In genomic region chrX:30593435-30594200, GRCh38 we compare ENCODE assay signal across 10 cellular contexts. TPM values are rescaled to one million over a fixed set of nuclear protein-coding genes. Genes with fewer than 3 reads are reported as not detected.
DNase-seq lines count a peak whose midpoint lies in the region; ATAC-seq and TF ChIP-seq lines count a peak whose summit lies in the region.
"Had no signal": no experiment of that assay in that cellular context is flagged by ENCODE, and none has a peak within 500 bp of the region (broad histone marks: within the 10 kb centered on the region; RNA-seq: fewer than 3 reads in every experiment).

No MANE protein-coding gene starts in this region.

- H3K36me3 ChIP-seq in GM23338 (ENCODE audit: insufficient read depth) (no peaks in the 10 kb centered on the region), OCI-LY7 (ENCODE audit: insufficient read depth, low read length) (no peaks in the 10 kb centered on the region), right lobe of liver (no peaks in the 10 kb centered on the region), tibial artery (no peaks in the 10 kb centered on the region)

- no peaks in the 10 kb centered on the region for H3F3A ChIP-seq in GM23338 (replicated peaks; ENCODE audit: low read depth)

- DNase-seq in GM23338 (ENCODE audit: low spot score) (peak; percentile 16), OCI-LY7 (ENCODE audit: low spot score) (peak; percentile 52), right lobe of liver (peak in 1 of 3 donors; percentile 29), NCI-H774 (lab: John Stamatoyannopoulos, UW) (no peak), tibial artery (no peak)
- DNase-seq in activated T-cell treated with anti-CD3 and anti-CD28 coated beads, Interleukin-2, amount 50 U/mL, for 4 hours, result no peak
- DNase-seq: H7, SHP77 had no signal

- H3K79me2 ChIP-seq in GM23338 (replicated peaks; ENCODE audit: insufficient read depth), result no peaks in the 10 kb centered on the region
- no peaks in the 10 kb centered on the region for H3K79me2 ChIP-seq in OCI-LY7 (ENCODE audit: insufficient read depth, low read depth, low read length)

- no peak overlapping the region for H3K27ac Mint-ChIP-seq in GM23338
- no peak overlapping the region for H3K27ac Mint-ChIP-seq in activated T-helper 17 cell treated with anti-CD3 and anti-CD28 coated beads, Interleukin-2, amount 50 U/mL, for 72 hours

- no peaks in the 10 kb centered on the region for H3K27me3 Mint-ChIP-seq in GM23338 (ENCODE audit: insufficient read depth, low read depth, poor library complexity)
- peaks cover 2% of the 10 kb centered on the region for H3K27me3 Mint-ChIP-seq in activated T-helper 17 cell treated with anti-CD3 and anti-CD28 coated beads, Interleukin-2, amount 50 U/mL, for 72 hours
- H3K27me3 Mint-ChIP-seq in activated T-cell treated with anti-CD3 and anti-CD28 coated beads, Interleukin-2, amount 50 U/mL, for 4 hours (ENCODE audit: low read depth), result no peaks in the 10 kb centered on the region

- intact Hi-C loops in OCI-LY7 (cut with micrococcal nuclease; ENCODE audit: unreplicated experiment), result loop anchor here (1.0 kb wide), 1 partner anchor 23 kb away; no protein-coding TSS in a partner anchor
- intact Hi-C loops in right lobe of liver (cut with DNase I), result no loop called here
- intact Hi-C loops in tibial artery (cut with DNase I; ENCODE audit: low total_unique reads), result no loop called here

- no peaks in the 10 kb centered on the region for H3K9me3 Mint-ChIP-seq in GM23338
- H3K9me3 Mint-ChIP-seq in activated T-helper 17 cell treated with anti-CD3 and anti-CD28 coated beads, Interleukin-2, amount 50 U/mL, for 72 hours, result no peaks in the 10 kb centered on the region
- H3K9me3 Mint-ChIP-seq in activated T-cell treated with anti-CD3 and anti-CD28 coated beads, Interleukin-2, amount 50 U/mL, for 4 hours, result no peaks in the 10 kb centered on the region

- peak; percentile 66 for ATAC-seq in GM18867 (IDR thresholded peaks at IDR 0.05; ENCODE audit: unreplicated experiment)
- no peak for ATAC-seq in GM23338
- ATAC-seq in right lobe of liver, result peak in 3 of 4 donors; percentile 56 to 73 (median 58)
- no peak for ATAC-seq in activated T-helper 17 cell treated with anti-CD3 and anti-CD28 coated beads, Interleukin-2, amount 50 U/mL, for 72 hours (replicated peaks)
- ATAC-seq in activated T-cell treated with anti-CD3 and anti-CD28 coated beads, Interleukin-2, amount 50 U/mL, for 4 hours, result no peak

- H3K4me2 ChIP-seq in GM23338 (no peak overlapping the region), OCI-LY7 (ENCODE audit: low read length) (0 out of 2 replicates have a peak overlapping the region, but pooled peaks have one; percentile 8)

- H3K9me2 ChIP-seq in GM23338 (ENCODE audit: insufficient read depth) (no peaks in the 10 kb centered on the region), OCI-LY7 (ENCODE audit: insufficient read depth, low read length) (no peaks in the 10 kb centered on the region)

- H3K4me3 Mint-ChIP-seq in GM23338, result no peak overlapping the region
- H3K4me3 Mint-ChIP-seq in activated T-helper 17 cell treated with anti-CD3 and anti-CD28 coated beads, Interleukin-2, amount 50 U/mL, for 72 hours, result no peak overlapping the region
- H3K4me3 Mint-ChIP-seq in activated T-cell treated with anti-CD3 and anti-CD28 coated beads, Interleukin-2, amount 50 U/mL, for 4 hours, result no peak overlapping the region

- no peak overlapping the region for H3K27ac ChIP-seq in GM23338 (ENCODE audit: low read depth)
- H3K27ac ChIP-seq in OCI-LY7 (ENCODE audit: low read depth, low read length, poor library complexity, severe bottlenecking), result no peak overlapping the region
- no peak overlapping the region for H3K27ac ChIP-seq in right lobe of liver
- H3K27ac ChIP-seq in tibial artery, result no peak overlapping the region

- peak in 1 of 2 experiments; percentile 43; a peak in 2 of 4 replicates for TF ChIP-seq CTCF in GM23338 (conservative IDR thresholded peaks at IDR 0.05; ENCODE audit: low read depth in 2 of 2)
- TF ChIP-seq CTCF in OCI-LY7 (conservative IDR thresholded peaks at IDR 0.05; ENCODE audit: low read length), result peak; percentile 69
- peak; percentile 7 to 37 (median 16) for TF ChIP-seq CTCF in right lobe of liver (IDR thresholded peaks at IDR 0.05)
- TF ChIP-seq CTCF in tibial artery (IDR thresholded peaks at IDR 0.05), result no peak

- H3K36me3 Mint-ChIP-seq in GM23338 (ENCODE audit: low read depth), result no peaks in the 10 kb centered on the region
- H3K36me3 Mint-ChIP-seq in activated T-helper 17 cell treated with anti-CD3 and anti-CD28 coated beads, Interleukin-2, amount 50 U/mL, for 72 hours (ENCODE audit: low read depth), result no peaks in the 10 kb centered on the region
- H3K36me3 Mint-ChIP-seq in activated T-cell treated with anti-CD3 and anti-CD28 coated beads, Interleukin-2, amount 50 U/mL, for 4 hours (ENCODE audit: insufficient read depth), result no peaks in the 10 kb centered on the region

- no peaks in the 10 kb centered on the region for H3K27me3 ChIP-seq in GM23338 (ENCODE audit: insufficient read depth)
- H3K27me3 ChIP-seq in right lobe of liver, result peaks cover 0 to 4% of the 10 kb centered on the region in 2 donors
- H3K27me3 ChIP-seq in tibial artery, result no peaks in the 10 kb centered on the region

- POLR2A ChIA-PET in OCI-LY7 (lab: Charles Lee), result interaction anchor here (1.2 kb wide), 1 partner anchor 20 kb away, joined by 3 read pairs; no protein-coding TSS in a partner anchor

- H3K4me1 Mint-ChIP-seq in GM23338, result peaks cover 6% of the 10 kb centered on the region
- peaks cover 5% of the 10 kb centered on the region for H3K4me1 Mint-ChIP-seq in activated T-helper 17 cell treated with anti-CD3 and anti-CD28 coated beads, Interleukin-2, amount 50 U/mL, for 72 hours
- H3K4me1 Mint-ChIP-seq in activated T-cell treated with anti-CD3 and anti-CD28 coated beads, Interleukin-2, amount 50 U/mL, for 4 hours (ENCODE audit: low read depth), result peaks cover 11% of the 10 kb centered on the region

- no peak for TF ChIP-seq POLR2A in right lobe of liver (IDR thresholded peaks at IDR 0.05)

- H3K4me3 ChIP-seq in GM23338, result no peak overlapping the region
- H3K4me3 ChIP-seq in OCI-LY7 (ENCODE audit: low read depth, low read length, poor library complexity, severe bottlenecking), result no peak overlapping the region
- no peak overlapping the region for H3K4me3 ChIP-seq in right lobe of liver
- H3K4me3 ChIP-seq in tibial artery, result no peak overlapping the region

- no peaks in the 10 kb centered on the region for H3K4me1 ChIP-seq in GM23338 (ENCODE audit: insufficient read depth)
- peaks cover 28% of the 10 kb centered on the region for H3K4me1 ChIP-seq in OCI-LY7 (ENCODE audit: insufficient read depth, low read length, poor library complexity, severe bottlenecking)
- H3K4me1 ChIP-seq in right lobe of liver, result no peaks in the 10 kb centered on the region
- H3K4me1 ChIP-seq in tibial artery, result no peaks in the 10 kb centered on the region

- CTCF ChIA-PET in OCI-LY7 (lab: Charles Lee; ENCODE audit: unreplicated experiment), result no interaction called here

- H3K9me3 ChIP-seq in OCI-LY7 (ENCODE audit: low read length) (no peaks in the 10 kb centered on the region), right lobe of liver (no peaks in the 10 kb centered on the region), tibial artery (no peaks in the 10 kb centered on the region)

- BruUV-seq in OCI-LY7 (replicated peaks; lab: Mats Ljungman, UMichigan), result no TSS peak

- 39% methylated on average over 6 of the region's 6 CpGs for WGBS in right lobe of liver (ENCODE audit: insufficient coverage, low coverage, low lambda C conversion rate, missing lambda C conversion rate)

- no peak overlapping the region for H2AFZ ChIP-seq in GM23338
- H2AFZ ChIP-seq in OCI-LY7 (ENCODE audit: low read length), result no peak overlapping the region

- H4K20me1 ChIP-seq in GM23338 (replicated peaks; ENCODE audit: insufficient read depth) (no peaks in the 10 kb centered on the region), OCI-LY7 (ENCODE audit: insufficient read depth, low read length) (no peaks in the 10 kb centered on the region)

TF ChIP-seq in GM23338, 12 proteins besides CTCF, POLR2A, EP300 and RAD21:
- TF ChIP-seq ETS1 (IDR thresholded peaks at IDR 0.05) (no peak), JUNB (IDR thresholded peaks at IDR 0.05; ENCODE audit: unreplicated experiment) (no peak)

RNA-seq across cellular contexts. Expression of gene TASL, which starts 16.1 kb away (rescaled TPM):
- total RNA-seq in GM23338 (2014; rRNA removed; shearing (Covaris generic)), result not detected in 2 replicates
- polyA plus RNA-seq in GM23338 (2016; fragmentation: Nextera tagmentation; extraction: Ambion mirVana), result not detected in 2 replicates
- 0.13 TPM in 1 of 2 replicates, not detected in the other for total RNA-seq in OCI-LY7 (2014; rRNA removed; shearing (Covaris generic))
- total RNA-seq in OCI-LY7 (2022) (0.26 TPM in 1 of 2 replicates, not detected in the other), right lobe of liver (1 to 10 TPM in 1 of 6 experiments, under 1 TPM in 4, not detected in 1; 0.35 to 1.3 (median 0.50) TPM)
- total RNA-seq in activated T-helper 17 cell treated with anti-CD3 and anti-CD28 coated beads, Interleukin-2, amount 50 U/mL, for 72 hours, result 1 to 10 TPM; 1.9 to 4.6 TPM
- total RNA-seq in activated T-cell treated with anti-CD3 and anti-CD28 coated beads, Interleukin-2, amount 50 U/mL, for 4 hours, result under 1 TPM; 0.90 to 0.98 (median 0.94) TPM
- total RNA-seq: H7 had no signal

RNA-seq across cellular contexts. Expression of gene GK, which starts 59.6 kb away (rescaled TPM):
- total RNA-seq in GM23338 (2014; rRNA removed; shearing (Covaris generic)), result 7.3 and 8.4 TPM in 2 replicates
- polyA plus RNA-seq in GM23338 (2016; fragmentation: Nextera tagmentation; extraction: Ambion mirVana), result 10.6 and 10.8 TPM in 2 replicates
- 8.1 and 10.1 TPM in 2 replicates for total RNA-seq in OCI-LY7 (2014; rRNA removed; shearing (Covaris generic))
- total RNA-seq in OCI-LY7 (2022), result 15.5 and 19.7 TPM in 2 replicates
- 100 to 1,000 TPM in 3 of 6 experiments, 10 to 100 TPM in 3; 23.6 to 121 (median 73.2) TPM for total RNA-seq in right lobe of liver
- 100 to 1,000 TPM in 1 of 2 donors, 10 to 100 TPM in 1; 70.4 to 120 TPM for total RNA-seq in activated T-helper 17 cell treated with anti-CD3 and anti-CD28 coated beads, Interleukin-2, amount 50 U/mL, for 72 hours
- 10 to 100 TPM; 34.7 to 53.4 (median 41.4) TPM for total RNA-seq in activated T-cell treated with anti-CD3 and anti-CD28 coated beads, Interleukin-2, amount 50 U/mL, for 4 hours

Comparison
In these comparisons a context has a peak if more than half of its experiments do, and no peak if none do; other contexts are left out.
1. ATAC-seq: peak in GM18867 (single experiment) and right lobe of liver (3 of 4); none in GM23338 (single experiment), activated T-helper 17 cell treated with anti-CD3 and anti-CD28 coated beads, Interleukin-2, amount 50 U/mL, for 72 hours (single experiment) and activated T-cell treated with anti-CD3 and anti-CD28 coated beads, Interleukin-2, amount 50 U/mL, for 4 hours (0 of 2).
2. DNase-seq: peak in GM23338 (single experiment) and OCI-LY7 (single experiment); none in NCI-H774 (single experiment), tibial artery (0 of 2) and activated T-cell treated with anti-CD3 and anti-CD28 coated beads, Interleukin-2, amount 50 U/mL, for 4 hours (single experiment).
3. CTCF ChIP-seq: peak in OCI-LY7 (single experiment) and right lobe of liver (4 of 4); none in tibial artery (0 of 2).